ENCODE assay signal across 1 cellular context in genomic region chr3:126976906-126977305, GRCh38.
TF ChIP-seq lines count a peak whose summit lies in the region.

No MANE protein-coding gene starts in this region.

TF ChIP-seq in HepG2, 621 proteins besides CTCF, POLR2A, EP300 and RAD21:
- TF ChIP-seq ZNF558 (CRISPR knock-in tag; IDR thresholded peaks at IDR 0.05; ENCODE audit: borderline replicate concordance) (no peak), POLR2AphosphoS2 (IDR thresholded peaks at IDR 0.05; ENCODE audit: low read depth, low read length) (no peak)
- TF ChIP-seq, protein P1, sequence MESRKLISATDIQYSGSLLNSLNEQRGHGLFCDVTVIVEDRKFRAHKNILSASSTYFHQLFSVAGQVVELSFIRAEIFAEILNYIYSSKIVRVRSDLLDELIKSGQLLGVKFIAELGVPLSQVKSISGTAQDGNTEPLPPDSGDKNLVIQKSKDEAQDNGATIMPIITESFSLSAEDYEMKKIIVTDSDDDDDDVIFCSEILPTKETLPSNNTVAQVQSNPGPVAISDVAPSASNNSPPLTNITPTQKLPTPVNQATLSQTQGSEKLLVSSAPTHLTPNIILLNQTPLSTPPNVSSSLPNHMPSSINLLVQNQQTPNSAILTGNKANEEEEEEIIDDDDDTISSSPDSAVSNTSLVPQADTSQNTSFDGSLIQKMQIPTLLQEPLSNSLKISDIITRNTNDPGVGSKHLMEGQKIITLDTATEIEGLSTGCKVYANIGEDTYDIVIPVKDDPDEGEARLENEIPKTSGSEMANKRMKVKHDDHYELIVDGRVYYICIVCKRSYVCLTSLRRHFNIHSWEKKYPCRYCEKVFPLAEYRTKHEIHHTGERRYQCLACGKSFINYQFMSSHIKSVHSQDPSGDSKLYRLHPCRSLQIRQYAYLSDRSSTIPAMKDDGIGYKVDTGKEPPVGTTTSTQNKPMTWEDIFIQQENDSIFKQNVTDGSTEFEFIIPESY (CRISPR knock-in tag; IDR thresholded peaks at IDR 0.05) = 0 out of 2 replicates have a peak, but pooled peaks have one; percentile 25
